In genomic region chr1:159839135-159839849, GRCh38 we compare ENCODE assay signal across 1 cellular context.
TF ChIP-seq lines count a peak whose summit lies in the region.

No MANE protein-coding gene starts in this region.

TF ChIP-seq in K562, 482 proteins besides CTCF, POLR2A, EP300 and RAD21 (continued from another document):
- TF ChIP-seq NFYB (IDR thresholded peaks at IDR 0.05; ENCODE audit: extremely low read depth, insufficient read length) = peak; percentile 20
- TF ChIP-seq CHD2 (IDR thresholded peaks at IDR 0.05; ENCODE audit: low read depth, low read length) = no peak
